ENCODE assay signal across 8 cellular contexts in the genomic region with DNA sequence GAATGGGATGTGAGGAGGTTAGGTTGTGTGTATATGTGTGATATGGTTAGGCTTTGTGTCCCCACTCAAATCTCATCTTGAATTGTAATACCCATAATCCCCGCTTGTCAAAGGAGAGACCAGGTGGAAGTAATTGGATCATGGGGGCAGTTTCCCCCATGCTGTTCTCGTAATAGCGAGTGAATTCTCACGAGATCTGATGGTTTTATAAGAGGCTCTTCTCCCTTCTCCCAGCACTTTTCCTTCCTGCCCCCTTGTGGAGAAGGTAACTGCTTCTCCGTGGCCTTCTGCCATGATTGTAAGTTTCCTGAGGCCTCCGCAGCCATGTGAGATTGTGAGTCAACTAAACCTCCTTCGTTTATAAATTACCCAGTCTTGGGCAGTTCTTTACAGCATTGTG. TPM values are rescaled to one million over a fixed set of nuclear protein-coding genes. Genes with fewer than 3 reads are reported as not detected.
DNase-seq lines count a peak whose midpoint lies in the region; ATAC-seq and TF ChIP-seq lines count a peak whose summit lies in the region.

No MANE protein-coding gene starts in this region.

- H3K27ac ChIP-seq in WERI-Rb-1 (no peak overlapping the region), colonic mucosa (no peak overlapping the region)

- H3K4me1 ChIP-seq in colonic mucosa: peaks cover 3% of the 10 kb centered on the region

- TF ChIP-seq CTCF in WERI-Rb-1 (IDR thresholded peaks at IDR 0.05; ENCODE audit: low read depth, low read length) (peak; percentile 29; the same call in 1 of the 2 replicates), glutamatergic neuron (IDR thresholded peaks at IDR 0.05; ENCODE audit: partially characterized antibody, unreplicated experiment) (no peak), colonic mucosa (IDR thresholded peaks at IDR 0.05) (no peak)

- H3K4me3 Mint-ChIP-seq in glutamatergic neuron (ENCODE audit: unreplicated experiment): peak overlapping the region; percentile 56
- peak overlapping the region; percentile 88 to 94 for H3K4me3 Mint-ChIP-seq in stimulated activated naive CD8-positive, alpha-beta T cell treated with anti-CD3 and anti-CD28 coated beads, Interleukin-15, amount 100 ng/mL, for 72 hours

- H3K27ac Mint-ChIP-seq in glutamatergic neuron (ENCODE audit: unreplicated experiment): no peak overlapping the region
- peak overlapping the region in 1 of 2 donors; percentile 96 for H3K27ac Mint-ChIP-seq in stimulated activated naive CD8-positive, alpha-beta T cell treated with anti-CD3 and anti-CD28 coated beads, Interleukin-15, amount 100 ng/mL, for 72 hours

- H3K27me3 ChIP-seq in WERI-Rb-1 (ENCODE audit: insufficient read depth, low read depth, severe bottlenecking): no peaks in the 10 kb centered on the region
- H3K27me3 ChIP-seq in colonic mucosa: no peaks in the 10 kb centered on the region

- peaks cover 3% of the 10 kb centered on the region for H3K9me3 ChIP-seq in WERI-Rb-1 (ENCODE audit: severe bottlenecking)
- H3K9me3 ChIP-seq in colonic mucosa: no peaks in the 10 kb centered on the region

- H3K27me3 Mint-ChIP-seq in glutamatergic neuron (ENCODE audit: unreplicated experiment): no peaks in the 10 kb centered on the region
- H3K27me3 Mint-ChIP-seq in stimulated activated naive CD8-positive, alpha-beta T cell treated with anti-CD3 and anti-CD28 coated beads, Interleukin-15, amount 100 ng/mL, for 72 hours: no peaks in the 10 kb centered on the region

- no peak overlapping the region; the same call in 1 of the 2 replicates for H3K4me3 ChIP-seq in WERI-Rb-1 (ENCODE audit: low read depth, low read length)
- H3K4me3 ChIP-seq in colonic mucosa: no peak overlapping the region

- H3K36me3 Mint-ChIP-seq in glutamatergic neuron (ENCODE audit: unreplicated experiment): no peaks in the 10 kb centered on the region

- peaks cover 4% of the 10 kb centered on the region for H3K4me1 Mint-ChIP-seq in glutamatergic neuron (ENCODE audit: low read depth, unreplicated experiment)
- peaks cover 12% of the 10 kb centered on the region for H3K4me1 Mint-ChIP-seq in stimulated activated naive CD8-positive, alpha-beta T cell treated with anti-CD3 and anti-CD28 coated beads, Interleukin-15, amount 100 ng/mL, for 72 hours

- peak overlapping the region in 1 of 2 donors; percentile 48 for H3K9ac ChIP-seq in colonic mucosa (ENCODE audit: low read depth in 2 of 2, low read length in 2 of 2)

- peak; percentile 58 for DNase-seq in NCI-H82 (lab: John Stamatoyannopoulos, UW)
- no peak for DNase-seq in NCI-H82 treated with DMSO at 0.1 percent for 48 hours (lab: John Stamatoyannopoulos, UW; ENCODE audit: unreplicated experiment)
- peak; percentile 16 for DNase-seq in WERI-Rb-1
- no peak for DNase-seq in glutamatergic neuron
- no peak for DNase-seq in stimulated activated naive CD8-positive, alpha-beta T cell treated with anti-CD3 and anti-CD28 coated beads, Interleukin-15, amount 100 ng/mL, for 72 hours
- no peak for DNase-seq in colonic mucosa
- DNase-seq in NCI-H2081 treated with DMSO at 0.1 percent for 48 hours (lab: John Stamatoyannopoulos, UW): no peak
- DNase-seq in NCI-H774 (lab: John Stamatoyannopoulos, UW): no peak

- peaks cover 2% of the 10 kb centered on the region for H3K9me3 Mint-ChIP-seq in glutamatergic neuron (ENCODE audit: unreplicated experiment)
- peaks cover 0 to 5% of the 10 kb centered on the region in 2 donors for H3K9me3 Mint-ChIP-seq in stimulated activated naive CD8-positive, alpha-beta T cell treated with anti-CD3 and anti-CD28 coated beads, Interleukin-15, amount 100 ng/mL, for 72 hours

- intact Hi-C loops in colonic mucosa (cut with DNase I): loop anchor here (5.0 kb wide), 1 partner anchor 36 kb away; no protein-coding TSS in a partner anchor

- H3K36me3 ChIP-seq in WERI-Rb-1 (no peaks in the 10 kb centered on the region), colonic mucosa (no peaks in the 10 kb centered on the region)

- no peak for ATAC-seq in stimulated activated naive CD8-positive, alpha-beta T cell treated with anti-CD3 and anti-CD28 coated beads, Interleukin-15, amount 100 ng/mL, for 72 hours

RNA-seq across cellular contexts. Expression of gene NPVF, which starts 47.3 kb away (rescaled TPM):
- total RNA-seq in glutamatergic neuron (ENCODE audit: unreplicated experiment) (not detected), colonic mucosa (not detected)

RNA-seq across cellular contexts. Expression of gene CYCS, which starts 55.9 kb away (rescaled TPM):
- total RNA-seq in glutamatergic neuron (ENCODE audit: unreplicated experiment): 127 TPM
- total RNA-seq in colonic mucosa: 100 to 1,000 TPM; 344 to 371 TPM

Comparison
In these comparisons a context has a peak if more than half of its experiments do, and no peak if none do; other contexts are left out.
1. DNase-seq: peak in NCI-H82 (single experiment) and WERI-Rb-1 (single experiment); none in NCI-H82 treated with DMSO at 0.1 percent for 48 hours (single experiment), glutamatergic neuron (single experiment), stimulated activated naive CD8-positive, alpha-beta T cell treated with anti-CD3 and anti-CD28 coated beads, Interleukin-15, amount 100 ng/mL, for 72 hours (0 of 2), colonic mucosa (single experiment), NCI-H2081 treated with DMSO at 0.1 percent for 48 hours (single experiment) and NCI-H774 (single experiment).